ENCODE assay signal across 1 cellular context in genomic region chr19:30231408-30232318, GRCh38.
TF ChIP-seq lines count a peak whose summit lies in the region.

No MANE protein-coding gene starts in this region.

TF ChIP-seq in H1, 55 proteins besides CTCF, POLR2A, EP300 and RAD21:
- no peak for TF ChIP-seq CBX8 (IDR thresholded peaks at IDR 0.05; ENCODE audit: borderline replicate concordance, low read depth, low read length)
- TF ChIP-seq POU5F1 (IDR thresholded peaks at IDR 0.05; ENCODE audit: low read depth, low read length): no peak
- no peak for TF ChIP-seq SP4 (IDR thresholded peaks at IDR 0.05; ENCODE audit: low read length)
- no peak for TF ChIP-seq CHD2 (IDR thresholded peaks at IDR 0.05; ENCODE audit: low read length)
- TF ChIP-seq RBBP5 (IDR thresholded peaks at IDR 0.05; ENCODE audit: borderline replicate concordance, low read depth, low read length): no peak
